Comparison of ENCODE assay signal across 1 cellular context in genomic region chr17:58376472-58376921, GRCh38.
TF ChIP-seq lines count a peak whose summit lies in the region.

No MANE protein-coding gene starts in this region.

TF ChIP-seq in GM23338, 12 proteins besides CTCF, POLR2A, EP300 and RAD21:
- TF ChIP-seq EZH2phosphoT487 (IDR thresholded peaks at IDR 0.05; ENCODE audit: unreplicated experiment), result no peak
- no peak for TF ChIP-seq ZNF114 (CRISPR knock-in tag; IDR thresholded peaks at IDR 0.05)
- no peak for TF ChIP-seq CREB1 (CRISPR knock-in tag; IDR thresholded peaks at IDR 0.05; ENCODE audit: low read depth)
- TF ChIP-seq, protein P1, sequence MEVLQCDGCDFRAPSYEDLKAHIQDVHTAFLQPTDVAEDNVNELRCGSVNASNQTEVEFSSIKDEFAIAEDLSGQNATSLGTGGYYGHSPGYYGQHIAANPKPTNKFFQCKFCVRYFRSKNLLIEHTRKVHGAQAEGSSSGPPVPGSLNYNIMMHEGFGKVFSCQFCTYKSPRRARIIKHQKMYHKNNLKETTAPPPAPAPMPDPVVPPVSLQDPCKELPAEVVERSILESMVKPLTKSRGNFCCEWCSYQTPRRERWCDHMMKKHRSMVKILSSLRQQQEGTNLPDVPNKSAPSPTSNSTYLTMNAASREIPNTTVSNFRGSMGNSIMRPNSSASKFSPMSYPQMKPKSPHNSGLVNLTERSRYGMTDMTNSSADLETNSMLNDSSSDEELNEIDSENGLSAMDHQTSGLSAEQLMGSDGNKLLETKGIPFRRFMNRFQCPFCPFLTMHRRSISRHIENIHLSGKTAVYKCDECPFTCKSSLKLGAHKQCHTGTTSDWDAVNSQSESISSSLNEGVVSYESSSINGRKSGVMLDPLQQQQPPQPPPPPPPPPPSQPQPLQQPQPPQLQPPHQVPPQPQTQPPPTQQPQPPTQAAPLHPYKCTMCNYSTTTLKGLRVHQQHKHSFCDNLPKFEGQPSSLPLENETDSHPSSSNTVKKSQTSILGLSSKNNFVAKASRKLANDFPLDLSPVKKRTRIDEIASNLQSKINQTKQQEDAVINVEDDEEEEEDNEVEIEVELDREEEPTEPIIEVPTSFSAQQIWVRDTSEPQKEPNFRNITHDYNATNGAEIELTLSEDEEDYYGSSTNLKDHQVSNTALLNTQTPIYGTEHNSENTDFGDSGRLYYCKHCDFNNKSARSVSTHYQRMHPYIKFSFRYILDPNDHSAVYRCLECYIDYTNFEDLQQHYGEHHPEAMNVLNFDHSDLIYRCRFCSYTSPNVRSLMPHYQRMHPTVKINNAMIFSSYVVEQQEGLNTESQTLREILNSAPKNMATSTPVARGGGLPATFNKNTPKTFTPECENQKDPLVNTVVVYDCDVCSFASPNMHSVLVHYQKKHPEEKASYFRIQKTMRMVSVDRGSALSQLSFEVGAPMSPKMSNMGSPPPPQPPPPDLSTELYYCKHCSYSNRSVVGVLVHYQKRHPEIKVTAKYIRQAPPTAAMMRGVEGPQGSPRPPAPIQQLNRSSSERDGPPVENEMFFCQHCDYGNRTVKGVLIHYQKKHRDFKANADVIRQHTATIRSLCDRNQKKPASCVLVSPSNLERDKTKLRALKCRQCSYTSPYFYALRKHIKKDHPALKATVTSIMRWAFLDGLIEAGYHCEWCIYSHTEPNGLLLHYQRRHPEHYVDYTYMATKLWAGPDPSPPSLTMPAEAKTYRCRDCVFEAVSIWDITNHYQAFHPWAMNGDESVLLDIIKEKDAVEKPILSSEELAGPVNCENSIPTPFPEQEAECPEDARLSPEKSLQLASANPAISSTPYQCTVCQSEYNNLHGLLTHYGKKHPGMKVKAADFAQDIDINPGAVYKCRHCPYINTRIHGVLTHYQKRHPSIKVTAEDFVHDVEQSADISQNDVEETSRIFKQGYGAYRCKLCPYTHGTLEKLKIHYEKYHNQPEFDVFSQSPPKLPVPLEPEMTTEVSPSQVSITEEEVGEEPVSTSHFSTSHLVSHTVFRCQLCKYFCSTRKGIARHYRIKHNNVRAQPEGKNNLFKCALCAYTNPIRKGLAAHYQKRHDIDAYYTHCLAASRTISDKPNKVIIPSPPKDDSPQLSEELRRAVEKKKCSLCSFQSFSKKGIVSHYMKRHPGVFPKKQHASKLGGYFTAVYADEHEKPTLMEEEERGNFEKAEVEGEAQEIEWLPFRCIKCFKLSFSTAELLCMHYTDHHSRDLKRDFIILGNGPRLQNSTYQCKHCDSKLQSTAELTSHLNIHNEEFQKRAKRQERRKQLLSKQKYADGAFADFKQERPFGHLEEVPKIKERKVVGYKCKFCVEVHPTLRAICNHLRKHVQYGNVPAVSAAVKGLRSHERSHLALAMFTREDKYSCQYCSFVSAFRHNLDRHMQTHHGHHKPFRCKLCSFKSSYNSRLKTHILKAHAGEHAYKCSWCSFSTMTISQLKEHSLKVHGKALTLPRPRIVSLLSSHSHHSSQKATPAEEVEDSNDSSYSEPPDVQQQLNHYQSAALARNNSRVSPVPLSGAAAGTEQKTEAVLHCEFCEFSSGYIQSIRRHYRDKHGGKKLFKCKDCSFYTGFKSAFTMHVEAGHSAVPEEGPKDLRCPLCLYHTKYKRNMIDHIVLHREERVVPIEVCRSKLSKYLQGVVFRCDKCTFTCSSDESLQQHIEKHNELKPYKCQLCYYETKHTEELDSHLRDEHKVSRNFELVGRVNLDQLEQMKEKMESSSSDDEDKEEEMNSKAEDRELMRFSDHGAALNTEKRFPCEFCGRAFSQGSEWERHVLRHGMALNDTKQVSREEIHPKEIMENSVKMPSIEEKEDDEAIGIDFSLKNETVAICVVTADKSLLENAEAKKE (CRISPR knock-in tag; IDR thresholded peaks at IDR 0.05), result no peak; the same call in 1 of the 2 replicates
- no peak for TF ChIP-seq JUNB (IDR thresholded peaks at IDR 0.05; ENCODE audit: unreplicated experiment)
- no peak for TF ChIP-seq POLR2AphosphoS5 (IDR thresholded peaks at IDR 0.05; ENCODE audit: low read depth)
- no peak for TF ChIP-seq ETS1 (IDR thresholded peaks at IDR 0.05)
- TF ChIP-seq REST (IDR thresholded peaks at IDR 0.05; ENCODE audit: unreplicated experiment), result no peak
- TF ChIP-seq NANOG (IDR thresholded peaks at IDR 0.05; ENCODE audit: borderline replicate concordance), result no peak
- TF ChIP-seq STAT1 (IDR thresholded peaks at IDR 0.05; ENCODE audit: unreplicated experiment), result no peak
- no peak for TF ChIP-seq EZH2 (IDR thresholded peaks at IDR 0.05; ENCODE audit: low read depth, unreplicated experiment)
- no peak for TF ChIP-seq ZNF331 (CRISPR knock-in tag; IDR thresholded peaks at IDR 0.05; ENCODE audit: low read depth)
